15 cellular contexts compared by ENCODE assay signal in genomic region chr12:92543359-92543758, GRCh38.
DNase-seq lines count a peak whose midpoint lies in the region; ATAC-seq, FAIRE-seq and TF ChIP-seq lines count a peak whose summit lies in the region.
"Had no signal": no experiment of that assay in that cellular context is flagged by ENCODE, and none has a peak within 500 bp of the region (broad histone marks: within the 10 kb centered on the region; RNA-seq: fewer than 3 reads in every experiment).

No MANE protein-coding gene starts in this region.

- no peak for FAIRE-seq in pancreas (lab: Jason Lieb, UNC)

- 0 to 5% methylated on average over 1 of the region's 1 CpG for WGBS in pancreas, 2 donors

- TF ChIP-seq CTCF in pancreas (IDR thresholded peaks at IDR 0.05) (no peak), CD14-positive monocyte (IDR thresholded peaks at IDR 0.05) (no peak)

- no peak for ATAC-seq in effector memory CD8-positive, alpha-beta T cell (replicated peaks)
- peak; percentile 47 to 66 (median 62) for ATAC-seq in pancreas

- H3K9me3 Mint-ChIP-seq in effector memory CD8-positive, alpha-beta T cell: peaks cover 0 to 2% of the 10 kb centered on the region in 2 donors
- no peaks in the 10 kb centered on the region for H3K9me3 Mint-ChIP-seq in CD14-positive monocyte

- no peaks in the 10 kb centered on the region for H3K9me3 ChIP-seq in pancreas

- intact Hi-C loops in pancreas (cut with DNase I): no loop called here
- intact Hi-C loops in CD14-positive monocyte (cut with micrococcal nuclease): no loop called here

- H3K4me1 Mint-ChIP-seq in effector memory CD8-positive, alpha-beta T cell (ENCODE audit: low read depth in 2 of 2): peaks cover 38 to 56% of the 10 kb centered on the region in 2 donors
- peaks cover 42% of the 10 kb centered on the region for H3K4me1 Mint-ChIP-seq in CD14-positive monocyte

- no peak overlapping the region for H3K4me3 Mint-ChIP-seq in effector memory CD8-positive, alpha-beta T cell
- H3K4me3 Mint-ChIP-seq in CD14-positive monocyte: no peak overlapping the region

- H3K36me3 ChIP-seq in pancreas: no peaks in the 10 kb centered on the region

- H3K27ac Mint-ChIP-seq in effector memory CD8-positive, alpha-beta T cell: peak overlapping the region; percentile 17 to 56
- peak overlapping the region in 1 of 7 donors; percentile 36 for H3K27ac Mint-ChIP-seq in CD14-positive monocyte

- H3K27me3 Mint-ChIP-seq in effector memory CD8-positive, alpha-beta T cell: no peaks in the 10 kb centered on the region
- peaks cover 0 to 1% (median 0%) of the 10 kb centered on the region in 3 donors for H3K27me3 Mint-ChIP-seq in CD14-positive monocyte (ENCODE audit: low read depth in 3 of 3)
- H3K27me3 Mint-ChIP-seq: naive B cell had no signal

- H3K27ac ChIP-seq in pancreas: peak overlapping the region; percentile 57 to 89 (median 72)
- H3K27ac ChIP-seq: dorsolateral prefrontal cortex, SK-N-MC had no signal

- no peak overlapping the region for H3K4me3 ChIP-seq in pancreas
- H3K4me3 ChIP-seq: dorsolateral prefrontal cortex, SK-N-MC had no signal

- H3K4me1 ChIP-seq in pancreas: peaks cover 75 to 89% (median 85%) of the 10 kb centered on the region in 3 donors

- DNase-seq in DMS79 (lab: John Stamatoyannopoulos, UW) (peak; percentile 92), NCI-H1105 treated with DMSO at 0.1 percent for 48 hours (lab: John Stamatoyannopoulos, UW) (peak; percentile 57), pancreas (peak in 3 of 6 donors; percentile 67 to 83 (median 77)), CD14-positive monocyte (ENCODE audit: low spot score) (no peak), GM19240 (ENCODE audit: insufficient read length, low spot score) (no peak), NOMO-1 treated with dmso at 0.1 percent for 144 hours (lab: John Stamatoyannopoulos, UW; ENCODE audit: unreplicated experiment) (no peak)
- DNase-seq in effector memory CD8-positive, alpha-beta T cell: no peak
- no peak for DNase-seq in activated CD4-positive, alpha-beta T cell treated with anti-CD3 and anti-CD28 coated beads for 4 hours
- DNase-seq: activated CD8-positive, alpha-beta memory T cell treated with anti-CD3 and anti-CD28 coated beads for 24 hours; dorsolateral prefrontal cortex; hypothalamus; naive B cell; NCI-H446; stimulated activated naive CD4-positive, alpha-beta T cell treated with Interleukin-2 at 50 U/mL for 16 hours had no signal

- H3K27me3 ChIP-seq in pancreas: no peaks in the 10 kb centered on the region
- H3K27me3 ChIP-seq: dorsolateral prefrontal cortex had no signal

- H3K36me3 Mint-ChIP-seq in effector memory CD8-positive, alpha-beta T cell (ENCODE audit: insufficient read depth): no peaks in the 10 kb centered on the region
- H3K36me3 Mint-ChIP-seq in CD14-positive monocyte: no peaks in the 10 kb centered on the region
- H3K36me3 Mint-ChIP-seq: naive B cell had no signal

Comparison
In these comparisons a context has a peak if more than half of its experiments do, and no peak if none do; other contexts are left out.
1. DNase-seq: peak in DMS79 (single experiment) and NCI-H1105 treated with DMSO at 0.1 percent for 48 hours (single experiment); none in effector memory CD8-positive, alpha-beta T cell (0 of 3), CD14-positive monocyte (single experiment), GM19240 (single experiment), NOMO-1 treated with dmso at 0.1 percent for 144 hours (single experiment) and activated CD4-positive, alpha-beta T cell treated with anti-CD3 and anti-CD28 coated beads for 4 hours (0 of 2).